Comparison of ENCODE assay signal across 10 cellular contexts in the genomic region with DNA sequence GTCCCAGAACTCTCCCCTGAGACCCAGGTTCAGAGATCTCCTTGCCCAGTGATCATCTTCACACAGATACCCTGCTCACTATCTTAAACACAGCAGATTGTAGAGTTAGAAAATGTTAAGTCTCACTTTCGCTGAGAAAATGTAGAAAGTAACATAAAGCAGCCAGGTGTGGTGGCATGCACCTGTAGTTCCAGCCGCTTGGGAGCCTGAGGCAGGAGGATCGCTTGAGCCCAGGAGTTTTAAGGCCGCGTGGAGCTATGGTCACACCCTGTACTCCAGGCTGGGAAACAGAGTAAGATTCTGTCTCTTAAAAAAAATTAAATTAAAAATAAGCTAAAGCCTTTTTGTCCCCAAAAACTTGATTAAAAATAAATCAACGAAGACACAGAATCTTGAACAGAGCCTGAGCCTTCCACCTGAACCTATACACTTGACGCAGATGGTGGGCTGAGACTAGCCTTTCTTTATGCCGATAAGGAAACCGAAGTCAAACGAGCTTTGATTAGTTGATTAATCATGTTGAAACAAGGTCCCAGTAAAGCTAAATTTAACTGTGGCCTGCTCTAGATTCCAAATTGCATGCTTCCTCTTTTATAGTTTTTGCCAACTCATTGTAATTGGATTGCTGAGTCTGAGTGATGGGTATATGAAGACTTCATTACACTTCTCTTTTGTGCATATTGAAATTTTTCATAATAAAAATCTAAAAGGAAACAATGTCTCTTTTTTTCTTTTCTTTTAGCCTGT. TPM values are rescaled to one million over a fixed set of nuclear protein-coding genes. Genes with fewer than 3 reads are reported as not detected.
A peak's percentile ranks its signal among the peaks of the same experiment; 100 is the strongest.
DNase-seq lines count a peak whose midpoint lies in the region; ATAC-seq, FAIRE-seq and TF ChIP-seq lines count a peak whose summit lies in the region.
"Had no signal": no experiment of that assay in that cellular context is flagged by ENCODE, and none has a peak within 500 bp of the region (broad histone marks: within the 10 kb centered on the region; RNA-seq: fewer than 3 reads in every experiment).

No MANE protein-coding gene starts in this region.

- no peak overlapping the region for H4K91ac ChIP-seq in trophoblast cell (ENCODE audit: low read depth, low read length)

- no peak overlapping the region for H3K14ac ChIP-seq in trophoblast cell (ENCODE audit: low read length)

- no peak for TF ChIP-seq POLR2A in testis (IDR thresholded peaks at IDR 0.05)

- H3K27ac ChIP-seq in testis (no peak overlapping the region), trophoblast cell (ENCODE audit: low read depth, low read length) (no peak overlapping the region), kidney (ENCODE audit: low read depth in 2 of 2, low read length in 2 of 2) (no peak overlapping the region)
- H3K27ac ChIP-seq: uterus had no signal

- no peaks in the 10 kb centered on the region for H3K79me1 ChIP-seq in trophoblast cell (ENCODE audit: low read length)

- H3K9me3 ChIP-seq in testis (no peaks in the 10 kb centered on the region), trophoblast cell (ENCODE audit: insufficient read depth, low read depth, low read length) (no peaks in the 10 kb centered on the region), kidney (ENCODE audit: control insufficient read depth in 1 of 2, low read length in 2 of 2) (no peaks in the 10 kb centered on the region)
- H3K9me3 ChIP-seq: uterus had no signal

- no peak overlapping the region for H3K4me2 ChIP-seq in trophoblast cell (ENCODE audit: low read length)

- H2AK5ac ChIP-seq in trophoblast cell (ENCODE audit: low read length): no peak overlapping the region

- H4K12ac ChIP-seq in trophoblast cell (ENCODE audit: low read depth, low read length): no peak overlapping the region

- WGBS in testis, 2 donors: 71 to 81% methylated on average over 10 of the region's 10 CpGs
- WGBS in trophoblast cell (ENCODE audit: extremely low coverage, insufficient coverage, insufficient read length): no CpG with 5 or more reads among the region's 10 CpGs

- H3K4me3 ChIP-seq in testis (no peak overlapping the region), trophoblast cell (ENCODE audit: low read depth, low read length) (no peak overlapping the region), kidney (ENCODE audit: low read length in 2 of 2) (no peak overlapping the region)
- H3K4me3 ChIP-seq: uterus had no signal

- H3K4ac ChIP-seq in trophoblast cell (ENCODE audit: low read depth, low read length): no peak overlapping the region

- no peak overlapping the region for H2BK12ac ChIP-seq in trophoblast cell (ENCODE audit: low read length)

- no peak overlapping the region for H2AFZ ChIP-seq in trophoblast cell (ENCODE audit: insufficient read depth, low read length, poor library complexity)

- no peak for DNase-seq in GM18507 (ENCODE audit: extremely low spot score, insufficient read length, low read depth)
- no peak for DNase-seq in activated naive CD4-positive, alpha-beta T cell treated with anti-CD3 and anti-CD28 coated beads, Interleukin-2, amount 50 U/mL, for 72 hours (ENCODE audit: low spot score in 2 of 2)
- no peak for DNase-seq in testis
- no peak for DNase-seq in trophoblast cell
- DNase-seq in omental fat pad (ENCODE audit: low spot score): no peak
- no peak for DNase-seq in kidney
- DNase-seq: uterus had no signal

- FAIRE-seq in GM18507 (lab: Jason Lieb, UNC) (peak; percentile 70), kidney (lab: Jason Lieb, UNC) (no peak)
- FAIRE-seq: TTC549 had no signal

- no peak for TF ChIP-seq CTCF in testis (IDR thresholded peaks at IDR 0.05)
- TF ChIP-seq CTCF in omental fat pad (IDR thresholded peaks at IDR 0.05): no peak
- no peak for TF ChIP-seq CTCF in kidney (IDR thresholded peaks at IDR 0.05; ENCODE audit: borderline replicate concordance, extremely low read depth, insufficient read depth)

- H4K8ac ChIP-seq in trophoblast cell (ENCODE audit: low read depth, low read length): no peak overlapping the region

- no peaks in the 10 kb centered on the region for H3K9me3 Mint-ChIP-seq in activated naive CD4-positive, alpha-beta T cell treated with anti-CD3 and anti-CD28 coated beads, Interleukin-2, amount 50 U/mL, for 72 hours

- no peak overlapping the region for H3K23ac ChIP-seq in trophoblast cell (ENCODE audit: low read length)

- H3K27me3 ChIP-seq in testis: no peaks in the 10 kb centered on the region
- no peaks in the 10 kb centered on the region for H3K27me3 ChIP-seq in trophoblast cell (ENCODE audit: insufficient read depth, low read length)
- H3K27me3 ChIP-seq: uterus had no signal

- no peak overlapping the region for H2BK5ac ChIP-seq in trophoblast cell (ENCODE audit: low read depth, low read length, poor library complexity)

- no peak overlapping the region for H2BK120ac ChIP-seq in trophoblast cell (ENCODE audit: insufficient read depth, low read length, poor library complexity)

- ATAC-seq in GM21528 (IDR thresholded peaks at IDR 0.05; ENCODE audit: low FRiP score, unreplicated experiment): peak; percentile 20
- ATAC-seq in HG03565 (IDR thresholded peaks at IDR 0.05; ENCODE audit: unreplicated experiment): peak; percentile 16
- ATAC-seq in activated naive CD4-positive, alpha-beta T cell treated with anti-CD3 and anti-CD28 coated beads, Interleukin-2, amount 50 U/mL, for 72 hours: peak; percentile 0 to 2
- no peak for ATAC-seq in omental fat pad (ENCODE audit: low FRiP score)

- H3K36me3 ChIP-seq in testis (ENCODE audit: low read depth, missing control alignments) (no peaks in the 10 kb centered on the region), trophoblast cell (ENCODE audit: control insufficient read depth in 1 of 2, insufficient read depth in 2 of 2, low read length in 2 of 2) (no peaks in the 10 kb centered on the region), kidney (ENCODE audit: control insufficient read depth in 1 of 2, insufficient read depth in 2 of 2, low read length in 2 of 2) (no peaks in the 10 kb centered on the region)
- H3K36me3 ChIP-seq: uterus had no signal

- peak overlapping the region; percentile 87 to 92 for H3K27ac Mint-ChIP-seq in activated naive CD4-positive, alpha-beta T cell treated with anti-CD3 and anti-CD28 coated beads, Interleukin-2, amount 50 U/mL, for 72 hours

- no peaks in the 10 kb centered on the region for H3K79me2 ChIP-seq in trophoblast cell (ENCODE audit: control insufficient read depth, insufficient read depth, low read length, poor library complexity)

- H3K4me1 ChIP-seq in testis: no peaks in the 10 kb centered on the region
- H3K4me1 ChIP-seq in trophoblast cell (ENCODE audit: control insufficient read depth in 1 of 2, insufficient read depth in 2 of 2, low read length in 2 of 2): no peaks in the 10 kb centered on the region
- no peaks in the 10 kb centered on the region for H3K4me1 ChIP-seq in kidney (ENCODE audit: control insufficient read depth in 1 of 2, insufficient read depth in 1 of 2, low read depth in 1 of 2, low read length in 2 of 2)

- intact Hi-C loops in testis (cut with DNase I; ENCODE audit: low total_unique reads): no loop called here
- intact Hi-C loops in kidney (cut with DNase I): no loop called here

- H3K9ac ChIP-seq in trophoblast cell (ENCODE audit: low read length): no peak overlapping the region
- H3K9ac ChIP-seq in kidney (ENCODE audit: low read length in 2 of 2): no peak overlapping the region

- H3K36me3 Mint-ChIP-seq in activated naive CD4-positive, alpha-beta T cell treated with anti-CD3 and anti-CD28 coated beads, Interleukin-2, amount 50 U/mL, for 72 hours: no peaks in the 10 kb centered on the region

- H3K18ac ChIP-seq in trophoblast cell (ENCODE audit: low read length): no peak overlapping the region

RNA-seq across cellular contexts. Expression of a gene that starts 31.3 kb away (rescaled TPM):
- total RNA-seq in activated naive CD4-positive, alpha-beta T cell treated with anti-CD3 and anti-CD28 coated beads, Interleukin-2, amount 50 U/mL, for 72 hours: 10 to 100 TPM; 71.9 to 79.6 TPM
- total RNA-seq in testis: 1 to 10 TPM; 5.9 to 6.7 TPM
- 5.8 TPM for polyA plus RNA-seq in testis (ENCODE audit: insufficient read depth, low read depth, low replicate concordance)
- polyA plus RNA-seq in trophoblast cell (2013): 15.0 and 15.9 TPM in 2 replicates
- 10 to 100 TPM in 1 of 4 donors, 1 to 10 TPM in 3; 1.7 to 13.2 (median 4.2) TPM for total RNA-seq in omental fat pad
- total RNA-seq in kidney: 2.8 TPM
- polyA plus RNA-seq in kidney (ENCODE audit: insufficient read depth, low read depth, low replicate concordance): 1.1 TPM

Comparison
In these comparisons a context has a peak if more than half of its experiments do, and no peak if none do; other contexts are left out.
1. RNA of a gene that starts 31.3 kb away (total RNA-seq): 71.9 to 79.6 TPM in activated naive CD4-positive, alpha-beta T cell treated with anti-CD3 and anti-CD28 coated beads, Interleukin-2, amount 50 U/mL, for 72 hours; 5.9 to 6.7 TPM in testis, 1.7 to 13.2 TPM in omental fat pad and 2.8 TPM in kidney (single experiment); every median in the first group is over 4 times any median in the second.